ENCODE assay signal across 25 cellular contexts in the genomic region with DNA sequence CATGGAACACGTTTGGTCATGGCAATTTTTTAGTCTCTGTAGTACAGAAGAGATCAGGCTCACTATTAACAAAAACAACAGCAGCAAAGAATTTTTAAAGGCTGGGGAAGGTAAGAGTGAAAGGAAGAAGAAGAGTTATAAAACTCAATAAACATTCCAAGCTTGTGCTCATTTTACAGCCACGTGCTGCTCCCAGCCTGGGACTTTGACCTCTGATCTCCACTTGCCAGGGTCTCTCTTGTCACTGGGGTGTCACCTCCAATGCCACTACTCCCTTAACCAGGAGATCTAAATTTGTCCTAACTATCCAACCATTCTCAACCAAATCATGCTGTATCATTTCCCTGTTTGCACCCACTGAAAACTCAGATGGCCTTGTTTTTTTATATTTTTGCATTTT.
DNase-seq lines count a peak whose midpoint lies in the region; ATAC-seq, FAIRE-seq and TF ChIP-seq lines count a peak whose summit lies in the region.
"Had no signal": no experiment of that assay in that cellular context is flagged by ENCODE, and none has a peak within 500 bp of the region (broad histone marks: within the 10 kb centered on the region; RNA-seq: fewer than 3 reads in every experiment).

No MANE protein-coding gene starts in this region.

- H3K9me3 Mint-ChIP-seq in activated CD4-positive, alpha-beta T cell treated with anti-CD3 and anti-CD28 coated beads for 36 hours (ENCODE audit: low read depth) = peaks cover 2% of the 10 kb centered on the region
- H3K9me3 Mint-ChIP-seq: CD8-positive, alpha-beta memory T cell had no signal

- no peak overlapping the region for H3K4me3 Mint-ChIP-seq in activated CD4-positive, alpha-beta T cell treated with anti-CD3 and anti-CD28 coated beads for 36 hours
- H3K4me3 Mint-ChIP-seq: CD4-positive, CD25-positive, alpha-beta regulatory T cell; CD8-positive, alpha-beta memory T cell; GM23338; IgD-negative memory B cell had no signal

- peak; percentile 89 for ATAC-seq in mucosa of descending colon
- ATAC-seq in activated CD4-positive, alpha-beta T cell treated with anti-CD3 and anti-CD28 coated beads for 36 hours = no peak
- no peak for ATAC-seq in HG03108 (IDR thresholded peaks at IDR 0.05; ENCODE audit: unreplicated experiment)
- ATAC-seq: GM23338, HepG2 had no signal

- H3K9ac ChIP-seq in colonic mucosa (ENCODE audit: low read depth in 2 of 2, low read length in 2 of 2) = no peak overlapping the region

- H3K27ac ChIP-seq in colonic mucosa (peak overlapping the region; percentile 47), small intestine (ENCODE audit: low read depth in 1 of 2, low read length in 1 of 2) (no peak overlapping the region), dorsolateral prefrontal cortex (no peak overlapping the region)

- POLR2A ChIA-PET in activated CD4-positive, alpha-beta T cell treated with anti-CD3 and anti-CD28 coated beads for 36 hours (lab: Charles Lee) = no interaction called here

- no peaks in the 10 kb centered on the region for H3K27me3 Mint-ChIP-seq in activated CD4-positive, alpha-beta T cell treated with anti-CD3 and anti-CD28 coated beads for 36 hours
- H3K27me3 Mint-ChIP-seq: CD4-positive, CD25-positive, alpha-beta regulatory T cell; IgD-negative memory B cell had no signal

- 7 to 38% (median 10%) methylated on average over 2 of the region's 2 CpGs for WGBS in small intestine, 3 donors

- TF ChIP-seq CTCF in colonic mucosa (IDR thresholded peaks at IDR 0.05) (no peak), mucosa of descending colon (IDR thresholded peaks at IDR 0.05) (no peak), dorsolateral prefrontal cortex (IDR thresholded peaks at IDR 0.05 in 54 of 56, conservative IDR thresholded peaks at IDR 0.05 in 2 of 56; ENCODE audit: low read depth in 1 of 56, partially characterized antibody in 56 of 56) (no peak)

- FAIRE-seq in small intestine (lab: Jason Lieb, UNC) = no peak
- FAIRE-seq: A204.1, D721Med, GM12892, GM18507, H54, HepG2 had no signal

- peaks cover 9% of the 10 kb centered on the region for H3K4me1 Mint-ChIP-seq in activated CD4-positive, alpha-beta T cell treated with anti-CD3 and anti-CD28 coated beads for 36 hours
- H3K4me1 Mint-ChIP-seq: IgD-negative memory B cell had no signal

- intact Hi-C loops in colonic mucosa (cut with DNase I) = no loop called here
- intact Hi-C loops in mucosa of descending colon (cut with DNase I, micrococcal nuclease) = no loop called here
- intact Hi-C loops in activated CD4-positive, alpha-beta T cell treated with anti-CD3 and anti-CD28 coated beads for 36 hours (cut with DNase I, micrococcal nuclease) = no loop called here
- intact Hi-C loops in dorsolateral prefrontal cortex (cut with DNase I) = no loop called here

- H3K9me3 ChIP-seq in colonic mucosa = no peaks in the 10 kb centered on the region
- H3K9me3 ChIP-seq in mucosa of descending colon = no peaks in the 10 kb centered on the region
- H3K9me3 ChIP-seq in small intestine (ENCODE audit: control insufficient read depth, low read depth) = no peaks in the 10 kb centered on the region
- H3K9me3 ChIP-seq: BE2C, Caco-2 had no signal

- H3K4me1 ChIP-seq in colonic mucosa (peaks cover 6% of the 10 kb centered on the region), mucosa of descending colon (ENCODE audit: low read depth) (peaks cover 8% of the 10 kb centered on the region), small intestine (ENCODE audit: control insufficient read depth in 2 of 2, insufficient read depth in 1 of 2, low read depth in 1 of 2, low read length in 1 of 2) (no peaks in the 10 kb centered on the region)
- H3K4me1 ChIP-seq: BE2C had no signal

- H3K27me3 ChIP-seq in colonic mucosa (no peaks in the 10 kb centered on the region), small intestine (ENCODE audit: control insufficient read depth in 2 of 2, insufficient read depth in 2 of 2, low read length in 2 of 2) (no peaks in the 10 kb centered on the region), dorsolateral prefrontal cortex (peaks cover 0 to 12% (median 0%) of the 10 kb centered on the region in 45 donors)
- H3K27me3 ChIP-seq: BE2C had no signal

- no peak overlapping the region for H3K27ac Mint-ChIP-seq in activated CD4-positive, alpha-beta T cell treated with anti-CD3 and anti-CD28 coated beads for 36 hours
- H3K27ac Mint-ChIP-seq: GM23338, IgD-negative memory B cell had no signal

- H3K4me3 ChIP-seq in colonic mucosa (no peak overlapping the region), mucosa of descending colon (no peak overlapping the region), small intestine (ENCODE audit: low read depth in 1 of 2, low read length in 2 of 2) (no peak overlapping the region), dorsolateral prefrontal cortex (no peak overlapping the region)
- H3K4me3 ChIP-seq: GM23338 had no signal

- no peaks in the 10 kb centered on the region for H3K36me3 ChIP-seq in colonic mucosa
- H3K36me3 ChIP-seq in mucosa of descending colon (ENCODE audit: low read depth) = no peaks in the 10 kb centered on the region
- no peaks in the 10 kb centered on the region for H3K36me3 ChIP-seq in small intestine (ENCODE audit: control insufficient read depth in 2 of 2, insufficient read depth in 2 of 2, low read length in 2 of 2)
- H3K36me3 ChIP-seq: BE2C had no signal

- H3K36me3 Mint-ChIP-seq in activated CD4-positive, alpha-beta T cell treated with anti-CD3 and anti-CD28 coated beads for 36 hours (ENCODE audit: low read depth) = peaks cover 1% of the 10 kb centered on the region
- H3K36me3 Mint-ChIP-seq: IgD-negative memory B cell had no signal

- CTCF ChIA-PET in activated CD4-positive, alpha-beta T cell treated with anti-CD3 and anti-CD28 coated beads for 36 hours (lab: Charles Lee) = no interaction called here

- DNase-seq in colonic mucosa = peak; percentile 66
- DNase-seq in mucosa of descending colon = peak in 2 of 3 donors; percentile 61 to 72
- DNase-seq in small intestine = peak; percentile 45
- DNase-seq in DMS 273 (lab: John Stamatoyannopoulos, UW; ENCODE audit: unreplicated experiment) = no peak
- no peak for DNase-seq in activated CD4-positive, alpha-beta T cell treated with anti-CD3 and anti-CD28 coated beads for 36 hours
- no peak for DNase-seq in dorsolateral prefrontal cortex
- DNase-seq: ACHN; BE2C; C1 segment of cervical spinal cord; Caco-2; CD4-positive, CD25-positive, alpha-beta regulatory T cell; CD8-positive, alpha-beta memory T cell; DMS153; DMS79; GDM1; HCEC 1CT had no signal

Comparison
In these comparisons a context has a peak if more than half of its experiments do, and no peak if none do; other contexts are left out.
1. DNase-seq: peak in colonic mucosa (single experiment), mucosa of descending colon (2 of 3) and small intestine (single experiment); none in DMS 273 (single experiment), activated CD4-positive, alpha-beta T cell treated with anti-CD3 and anti-CD28 coated beads for 36 hours (single experiment) and dorsolateral prefrontal cortex (0 of 10).